Comparison of ENCODE assay signal across 23 cellular contexts in genomic region chr3:114111060-114111790, GRCh38. TPM values are rescaled to one million over a fixed set of nuclear protein-coding genes. Genes with fewer than 3 reads are reported as not detected.
DNase-seq lines count a peak whose midpoint lies in the region; ATAC-seq, FAIRE-seq and TF ChIP-seq lines count a peak whose summit lies in the region.
"Had no signal": no experiment of that assay in that cellular context is flagged by ENCODE, and none has a peak within 500 bp of the region (broad histone marks: within the 10 kb centered on the region; RNA-seq: fewer than 3 reads in every experiment).

No MANE protein-coding gene starts in this region.

- ATAC-seq in GM23338 (no peak), sciatic nerve (no peak), GM19452 (IDR thresholded peaks at IDR 0.05; ENCODE audit: unreplicated experiment) (no peak)
- ATAC-seq: activated CD4-positive, alpha-beta T cell treated with anti-CD3 and anti-CD28 coated beads for 36 hours; body of pancreas had no signal

- FAIRE-seq in RCC 7860 (lab: Jason Lieb, UNC), result no peak
- FAIRE-seq: frontal cortex had no signal

- H3K4me3 Mint-ChIP-seq in GM23338 (no peak overlapping the region), endothelial cell (ENCODE audit: unreplicated experiment) (no peak overlapping the region)
- H3K4me3 Mint-ChIP-seq: activated CD4-positive, alpha-beta T cell treated with anti-CD3 and anti-CD28 coated beads for 36 hours; activated naive CD8-positive, alpha-beta T cell treated with anti-CD3 and anti-CD28 coated beads, Interleukin-2, amount 10 ng/mL, durations not matched to agents 7 days and 5 days; activated T-helper 1 cell treated with anti-CD3 and anti-CD28 coated beads, Interleukin-12 subunit alpha, Interleukin-12 subunit beta, Interleukin-2, Interleukin-4 antibody, amounts not matched to agents 30 ng/mL and 10 ng/mL and 1 ng/mL, durations not matched to agents 14 hours and 24 hours and 36 hours; CD8-positive, alpha-beta memory T cell had no signal

- no peak overlapping the region for H2AK5ac ChIP-seq in neuronal stem cell (ENCODE audit: low read depth, low read length)

- no peaks in the 10 kb centered on the region for H3K79me1 ChIP-seq in neuronal stem cell (ENCODE audit: low read depth, low read length)

- no peak overlapping the region for H3K27ac Mint-ChIP-seq in GM23338
- peak overlapping the region; percentile 15 for H3K27ac Mint-ChIP-seq in endothelial cell (ENCODE audit: unreplicated experiment)
- H3K27ac Mint-ChIP-seq: activated CD4-positive, alpha-beta T cell treated with anti-CD3 and anti-CD28 coated beads for 36 hours; activated naive CD8-positive, alpha-beta T cell treated with anti-CD3 and anti-CD28 coated beads, Interleukin-2, amount 10 ng/mL, durations not matched to agents 7 days and 5 days; activated T-helper 1 cell treated with anti-CD3 and anti-CD28 coated beads, Interleukin-12 subunit alpha, Interleukin-12 subunit beta, Interleukin-2, Interleukin-4 antibody, amounts not matched to agents 30 ng/mL and 10 ng/mL and 1 ng/mL, durations not matched to agents 14 hours and 24 hours and 36 hours; CD8-positive, alpha-beta memory T cell had no signal

- H3K36me3 ChIP-seq in GM23338 (ENCODE audit: insufficient read depth) (no peaks in the 10 kb centered on the region), neuronal stem cell (replicated peaks in 1 of 2; ENCODE audit: control insufficient read depth in 2 of 2, insufficient read depth in 2 of 2, low read length in 2 of 2) (no peaks in the 10 kb centered on the region)
- H3K36me3 ChIP-seq: uterus had no signal

- H3K18ac ChIP-seq in neuronal stem cell (ENCODE audit: low read length), result no peak overlapping the region

- intact Hi-C loops in sciatic nerve (cut with DNase I), result no loop called here

- no peak overlapping the region for H3K27ac ChIP-seq in GM23338 (ENCODE audit: low read depth)
- no peak overlapping the region for H3K27ac ChIP-seq in neuronal stem cell (replicated peaks; ENCODE audit: low read length)
- H3K27ac ChIP-seq: uterus had no signal

- H3K4me1 Mint-ChIP-seq in GM23338 (peaks cover 27% of the 10 kb centered on the region), endothelial cell (ENCODE audit: unreplicated experiment) (peaks cover 15% of the 10 kb centered on the region)
- H3K4me1 Mint-ChIP-seq: activated CD4-positive, alpha-beta T cell treated with anti-CD3 and anti-CD28 coated beads for 36 hours; activated naive CD8-positive, alpha-beta T cell treated with anti-CD3 and anti-CD28 coated beads, Interleukin-2, amount 10 ng/mL, durations not matched to agents 7 days and 5 days; CD8-positive, alpha-beta memory T cell had no signal

- H4K91ac ChIP-seq in neuronal stem cell (ENCODE audit: low read depth, low read length, poor library complexity), result no peak overlapping the region

- no CpG with 5 or more reads among the region's 3 CpGs for WGBS in neuronal stem cell (ENCODE audit: extremely low coverage in 2 of 2, insufficient read length in 2 of 2, insufficient replicate concordance in 1 of 2), 2 donors

- DNase-seq in GM23338 (ENCODE audit: low spot score), result no peak
- peak; percentile 93 for DNase-seq in NOMO-1 treated with DMSO at 0.1 percent for 48 hours (lab: John Stamatoyannopoulos, UW; ENCODE audit: unreplicated experiment)
- DNase-seq in endothelial cell (ENCODE audit: low spot score), result no peak
- DNase-seq in neuronal stem cell (ENCODE audit: low spot score), result peak; percentile 47
- DNase-seq in RCC 7860 (ENCODE audit: low spot score), result no peak
- DNase-seq in sciatic nerve (ENCODE audit: low spot score), result no peak
- DNase-seq in DMS 273 (lab: John Stamatoyannopoulos, UW; ENCODE audit: unreplicated experiment), result no peak
- DNase-seq: activated CD4-positive, alpha-beta T cell treated with anti-CD3 and anti-CD28 coated beads for 36 hours; activated naive CD8-positive, alpha-beta T cell treated with anti-CD3 and anti-CD28 coated beads, Interleukin-2, amount 10 ng/mL, durations not matched to agents 7 days and 5 days; body of pancreas; CD8-positive, alpha-beta memory T cell; cortex of kidney; kidney glomerular epithelial cell; midbrain; NCI-H1417; RPMI8226; stimulated activated CD8-positive, alpha-beta memory T cell treated with anti-CD3 and anti-CD28 coated beads, Interleukin-4, amount 100 ng/mL, for 48 hours; SW 1271; uterus had no signal

- no peak overlapping the region for H3K23ac ChIP-seq in neuronal stem cell (ENCODE audit: low read depth, low read length, poor library complexity)

- TF ChIP-seq CTCF in GM23338 (conservative IDR thresholded peaks at IDR 0.05; ENCODE audit: low read depth in 2 of 2), result no peak
- no peak for TF ChIP-seq CTCF in endothelial cell (IDR thresholded peaks at IDR 0.05; ENCODE audit: unreplicated experiment)

- no peaks in the 10 kb centered on the region for H3K9me2 ChIP-seq in GM23338 (ENCODE audit: insufficient read depth)

- H3K4me1 ChIP-seq in GM23338 (ENCODE audit: insufficient read depth) (peaks cover 26% of the 10 kb centered on the region; the same call in 1 of the 2 replicates), neuronal stem cell (ENCODE audit: control insufficient read depth in 2 of 2, insufficient read depth in 1 of 2, low read depth in 1 of 2, low read length in 2 of 2) (peaks cover 10 to 12% of the 10 kb centered on the region in 2 donors)
- H3K4me1 ChIP-seq: body of pancreas, uterus had no signal

- H3K9me3 Mint-ChIP-seq in GM23338, result no peaks in the 10 kb centered on the region
- H3K9me3 Mint-ChIP-seq in endothelial cell (ENCODE audit: unreplicated experiment), result no peaks in the 10 kb centered on the region
- H3K9me3 Mint-ChIP-seq: activated naive CD8-positive, alpha-beta T cell treated with anti-CD3 and anti-CD28 coated beads, Interleukin-2, amount 10 ng/mL, durations not matched to agents 7 days and 5 days; activated T-helper 1 cell treated with anti-CD3 and anti-CD28 coated beads, Interleukin-12 subunit alpha, Interleukin-12 subunit beta, Interleukin-2, Interleukin-4 antibody, amounts not matched to agents 30 ng/mL and 10 ng/mL and 1 ng/mL, durations not matched to agents 14 hours and 24 hours and 36 hours; CD8-positive, alpha-beta memory T cell; neural crest cell had no signal

- no peak overlapping the region for H2BK5ac ChIP-seq in neuronal stem cell (ENCODE audit: low read length)

- H4K8ac ChIP-seq in neuronal stem cell (ENCODE audit: low read depth, low read length), result no peak overlapping the region

- no peaks in the 10 kb centered on the region for H3K36me3 Mint-ChIP-seq in GM23338 (ENCODE audit: low read depth)
- H3K36me3 Mint-ChIP-seq in endothelial cell (ENCODE audit: low read depth, unreplicated experiment), result no peaks in the 10 kb centered on the region
- H3K36me3 Mint-ChIP-seq: activated naive CD8-positive, alpha-beta T cell treated with anti-CD3 and anti-CD28 coated beads, Interleukin-2, amount 10 ng/mL, durations not matched to agents 7 days and 5 days; CD8-positive, alpha-beta memory T cell had no signal

- H3K4me3 ChIP-seq in GM23338 (no peak overlapping the region), neuronal stem cell (ENCODE audit: low read length in 2 of 2) (no peak overlapping the region)
- H3K4me3 ChIP-seq: body of pancreas, uterus had no signal

- no peak overlapping the region for H2BK120ac ChIP-seq in neuronal stem cell (ENCODE audit: low read depth, low read length)

- H2BK12ac ChIP-seq in neuronal stem cell (ENCODE audit: low read length), result no peak overlapping the region

- H3K4ac ChIP-seq in neuronal stem cell (ENCODE audit: low read length), result no peak overlapping the region

- H3F3A ChIP-seq in GM23338 (replicated peaks; ENCODE audit: low read depth), result no peaks in the 10 kb centered on the region

- H2BK15ac ChIP-seq in neuronal stem cell (ENCODE audit: low read length), result no peak overlapping the region

- no peaks in the 10 kb centered on the region for H4K20me1 ChIP-seq in GM23338 (replicated peaks; ENCODE audit: insufficient read depth)

- H3K79me2 ChIP-seq in GM23338 (replicated peaks; ENCODE audit: insufficient read depth), result no peaks in the 10 kb centered on the region

- H3K9me3 ChIP-seq in neuronal stem cell (replicated peaks in 1 of 2; ENCODE audit: control insufficient read depth in 2 of 2, insufficient read depth in 1 of 2, low read depth in 1 of 2, low read length in 2 of 2), result no peaks in the 10 kb centered on the region
- H3K9me3 ChIP-seq: body of pancreas, uterus had no signal

- peak overlapping the region; percentile 44; the same call in 1 of the 2 replicates for H2AFZ ChIP-seq in GM23338
- peak overlapping the region; percentile 31 for H2AFZ ChIP-seq in neuronal stem cell (ENCODE audit: low read length)

- H3K27me3 Mint-ChIP-seq in GM23338 (ENCODE audit: insufficient read depth, low read depth, poor library complexity) (no peaks in the 10 kb centered on the region), endothelial cell (ENCODE audit: unreplicated experiment) (peaks cover 5% of the 10 kb centered on the region)

- H3K14ac ChIP-seq in neuronal stem cell (ENCODE audit: low read length), result no peak overlapping the region

- H3K4me2 ChIP-seq in GM23338 (no peak overlapping the region), neuronal stem cell (ENCODE audit: insufficient read depth, low read length, poor library complexity, severe bottlenecking) (peak overlapping the region; percentile 28)

- H3K27me3 ChIP-seq in GM23338 (ENCODE audit: insufficient read depth) (no peaks in the 10 kb centered on the region), neuronal stem cell (ENCODE audit: control insufficient read depth in 3 of 3, insufficient read depth in 3 of 3, low read depth in 1 of 3, low read length in 3 of 3) (no peaks in the 10 kb centered on the region)
- H3K27me3 ChIP-seq: body of pancreas, uterus had no signal

- H3K9ac ChIP-seq in neuronal stem cell (ENCODE audit: low read depth, low read length, poor library complexity), result no peak overlapping the region

TF ChIP-seq in GM23338, 12 proteins besides CTCF, POLR2A, EP300 and RAD21 (continues in another document):
- TF ChIP-seq, protein P1, sequence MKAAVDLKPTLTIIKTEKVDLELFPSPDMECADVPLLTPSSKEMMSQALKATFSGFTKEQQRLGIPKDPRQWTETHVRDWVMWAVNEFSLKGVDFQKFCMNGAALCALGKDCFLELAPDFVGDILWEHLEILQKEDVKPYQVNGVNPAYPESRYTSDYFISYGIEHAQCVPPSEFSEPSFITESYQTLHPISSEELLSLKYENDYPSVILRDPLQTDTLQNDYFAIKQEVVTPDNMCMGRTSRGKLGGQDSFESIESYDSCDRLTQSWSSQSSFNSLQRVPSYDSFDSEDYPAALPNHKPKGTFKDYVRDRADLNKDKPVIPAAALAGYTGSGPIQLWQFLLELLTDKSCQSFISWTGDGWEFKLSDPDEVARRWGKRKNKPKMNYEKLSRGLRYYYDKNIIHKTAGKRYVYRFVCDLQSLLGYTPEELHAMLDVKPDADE (IDR thresholded peaks at IDR 0.05), result no peak

RNA-seq across cellular contexts. Expression of gene QTRT2, which starts 54.7 kb away (rescaled TPM):
- total RNA-seq in GM23338 (2014; rRNA removed; shearing (Covaris generic)), result 49.4 and 66.5 TPM in 2 replicates
- polyA plus RNA-seq in GM23338 (2016; fragmentation: Nextera tagmentation; extraction: Ambion mirVana), result 32.3 and 37.9 TPM in 2 replicates
- total RNA-seq in endothelial cell (ENCODE audit: unreplicated experiment), result 23.9 TPM
- 11.9 TPM for polyA plus RNA-seq in neuronal stem cell (2013, experiment 1 of 2)
- polyA plus RNA-seq in neuronal stem cell (2013, experiment 2 of 2), result 11.4 TPM
- total RNA-seq in sciatic nerve, result 21.4 TPM

RNA-seq across cellular contexts. Expression of gene CCDC191, which starts 54.9 kb away (rescaled TPM):
- 0.89 and 2.0 TPM in 2 replicates for total RNA-seq in GM23338 (2014; rRNA removed; shearing (Covaris generic))
- polyA plus RNA-seq in GM23338 (2016; fragmentation: Nextera tagmentation; extraction: Ambion mirVana), result 1.5 and 2.9 TPM in 2 replicates
- total RNA-seq in endothelial cell (ENCODE audit: unreplicated experiment), result 4.0 TPM
- 4.5 TPM for polyA plus RNA-seq in neuronal stem cell (2013, experiment 1 of 2)
- 5.0 TPM for polyA plus RNA-seq in neuronal stem cell (2013, experiment 2 of 2)
- total RNA-seq in sciatic nerve, result 13.9 TPM

Comparison
In these comparisons a context has a peak if more than half of its experiments do, and no peak if none do; other contexts are left out.
1. DNase-seq: peak in NOMO-1 treated with DMSO at 0.1 percent for 48 hours (single experiment) and neuronal stem cell (single experiment); none in GM23338 (single experiment), endothelial cell (single experiment), RCC 7860 (single experiment), sciatic nerve (single experiment) and DMS 273 (single experiment).